In genomic region chr4:117417856-117418255, GRCh38 we compare ENCODE assay signal across 26 cellular contexts.
DNase-seq lines count a peak whose midpoint lies in the region; ATAC-seq, FAIRE-seq and TF ChIP-seq lines count a peak whose summit lies in the region.
"Had no signal": no experiment of that assay in that cellular context is flagged by ENCODE, and none has a peak within 500 bp of the region (broad histone marks: within the 10 kb centered on the region; RNA-seq: fewer than 3 reads in every experiment).

No MANE protein-coding gene starts in this region.

- FAIRE-seq in GM12891 (lab: Jason Lieb, UNC) = no peak
- FAIRE-seq: A549, colon, GM12892 had no signal

- ATAC-seq in PC-3 = peak; percentile 59
- ATAC-seq: A549; activated T-cell treated with anti-CD3 and anti-CD28 coated beads, Interleukin-2, amount 50 U/mL, for 72 hours; HCT116; heart left ventricle; Panc1; stimulated activated effector memory CD8-positive, alpha-beta T cell treated with anti-CD3 and anti-CD28 coated beads, Interleukin-12 subunit alpha, Interleukin-12 subunit beta, amount 100 ng/mL, for 72 hours had no signal

- H3K27me3 ChIP-seq in PC-3 (ENCODE audit: low read length) (no peaks in the 10 kb centered on the region), mammary epithelial cell (ENCODE audit: insufficient read depth, low read length) (no peaks in the 10 kb centered on the region), hepatocyte (no peaks in the 10 kb centered on the region), HAP-1 (ENCODE audit: low read depth) (no peaks in the 10 kb centered on the region)
- H3K27me3 ChIP-seq: brain microvascular endothelial cell, heart left ventricle, SJCRH30, transverse colon had no signal

- TF ChIP-seq CTCF in PC-3 (conservative IDR thresholded peaks at IDR 0.05; ENCODE audit: low read depth, low read length) = no peak
- no peak for TF ChIP-seq CTCF in mammary epithelial cell (conservative IDR thresholded peaks at IDR 0.05 in 1 of 2, IDR thresholded peaks at IDR 0.05 in 1 of 2; ENCODE audit: extremely low read depth in 1 of 2, insufficient read depth in 1 of 2, low read depth in 1 of 2, low read length in 2 of 2)
- no peak for TF ChIP-seq CTCF in hepatocyte (IDR thresholded peaks at IDR 0.05; ENCODE audit: poor library complexity)

- H3K9ac ChIP-seq in PC-3 (ENCODE audit: low read length) (no peak overlapping the region), mammary epithelial cell (ENCODE audit: insufficient read depth, low read length) (no peak overlapping the region)

- BruUV-seq in PC-3 (replicated peaks; lab: Mats Ljungman, UMichigan) (no TSS peak), mammary epithelial cell (replicated peaks; lab: Mats Ljungman, UMichigan) (no TSS peak)

- 50% methylated on average over 1 of the region's 1 CpG for WGBS in mammary epithelial cell (ENCODE audit: low coverage, missing lambda C conversion rate)
- 18% methylated on average over 1 of the region's 1 CpG for WGBS in hepatocyte (ENCODE audit: low lambda C conversion rate, missing lambda C conversion rate)

- TF ChIP-seq POLR2A in GM12891 (IDR thresholded peaks at IDR 0.05; ENCODE audit: low read depth, low read length) = no peak

- POLR2A ChIA-PET in PC-3 (lab: Charles Lee; ENCODE audit: unreplicated experiment) = no interaction called here

- H4K20me1 ChIP-seq in PC-3 (ENCODE audit: low read length) (no peaks in the 10 kb centered on the region), mammary epithelial cell (ENCODE audit: insufficient read depth, low read length) (no peaks in the 10 kb centered on the region), hepatocyte (ENCODE audit: insufficient read depth, poor library complexity, severe bottlenecking) (no peaks in the 10 kb centered on the region)

- no peaks in the 10 kb centered on the region for H3K79me2 ChIP-seq in PC-3 (ENCODE audit: low read length)
- H3K79me2 ChIP-seq in mammary epithelial cell (ENCODE audit: insufficient read depth, low read length) = no peaks in the 10 kb centered on the region
- H3K79me2 ChIP-seq in hepatocyte = no peaks in the 10 kb centered on the region

- H3K4me1 ChIP-seq in PC-3 (ENCODE audit: insufficient read depth, low read length) = 0 out of 2 replicates have a peak, but pooled peaks cover 4% of the 10 kb centered on the region
- H3K4me1 ChIP-seq in mammary epithelial cell (ENCODE audit: insufficient read depth, low read length) = no peaks in the 10 kb centered on the region
- peaks cover 3% of the 10 kb centered on the region for H3K4me1 ChIP-seq in hepatocyte (ENCODE audit: insufficient read depth)
- no peaks in the 10 kb centered on the region for H3K4me1 ChIP-seq in HAP-1
- H3K4me1 ChIP-seq: A549, heart left ventricle, SJCRH30, transverse colon had no signal

- in situ Hi-C loops in Caki2 (cut with HindIII; ENCODE audit: low pct_unique_long_range_greater_than_20kb, low sequenced_read_pairs) (no loop called here), mammary epithelial cell (cut with MboI; ENCODE audit: low sequenced_read_pairs in 2 of 2) (no loop called here), HAP-1 (cut with MboI; ENCODE audit: low sequenced_read_pairs) (no loop called here)

- intact Hi-C loops in PC-3 (cut with micrococcal nuclease) (no loop called here), mammary epithelial cell (cut with micrococcal nuclease) (no loop called here)

- dilution Hi-C loops in mammary epithelial cell (cut with HindIII; ENCODE audit: low sequenced_read_pairs) = no loop called here

- no peak overlapping the region for H2AFZ ChIP-seq in PC-3 (ENCODE audit: low read length)
- H2AFZ ChIP-seq in mammary epithelial cell (ENCODE audit: low read depth, low read length) = no peak overlapping the region
- no peak overlapping the region for H2AFZ ChIP-seq in hepatocyte

- H3K9me3 ChIP-seq in PC-3 (ENCODE audit: low read length) (no peaks in the 10 kb centered on the region), mammary epithelial cell (replicated peaks; ENCODE audit: insufficient read depth, low read length) (no peaks in the 10 kb centered on the region), hepatocyte (ENCODE audit: low read depth) (no peaks in the 10 kb centered on the region), HAP-1 (no peaks in the 10 kb centered on the region)
- H3K9me3 ChIP-seq: A549, heart left ventricle, SJCRH30, transverse colon had no signal

- H3K4me2 ChIP-seq in PC-3 (ENCODE audit: low read length) (no peak overlapping the region), mammary epithelial cell (ENCODE audit: insufficient read depth, low read depth, low read length) (no peak overlapping the region), hepatocyte (peak overlapping the region; percentile 4)
- H3K4me2 ChIP-seq: A549 had no signal

- no peaks in the 10 kb centered on the region for H3F3A ChIP-seq in PC-3 (ENCODE audit: low read length, unreplicated experiment)

- H3K27ac ChIP-seq in PC-3 (ENCODE audit: low read length) (no peak overlapping the region), mammary epithelial cell (ENCODE audit: insufficient read depth, low read depth, low read length) (no peak overlapping the region), hepatocyte (peak overlapping the region; percentile 7)
- H3K27ac ChIP-seq: A549, brain microvascular endothelial cell, epithelial cell of prostate, heart left ventricle, SJCRH30, transverse colon had no signal

- CTCF ChIA-PET in PC-3 (lab: Charles Lee) (no interaction called here), mammary epithelial cell (lab: Charles Lee; ENCODE audit: low non-redundant PET) (no interaction called here)

- H3K9me2 ChIP-seq in PC-3 (replicated peaks; ENCODE audit: low read length) (no peaks in the 10 kb centered on the region), hepatocyte (replicated peaks; ENCODE audit: insufficient read depth) (no peaks in the 10 kb centered on the region)

- H3K36me3 ChIP-seq in PC-3 (ENCODE audit: low read depth, low read length) (no peaks in the 10 kb centered on the region), mammary epithelial cell (ENCODE audit: insufficient read depth, low read length) (no peaks in the 10 kb centered on the region), hepatocyte (replicated peaks; ENCODE audit: insufficient read depth, low read depth) (no peaks in the 10 kb centered on the region), HAP-1 (replicated peaks) (no peaks in the 10 kb centered on the region)
- H3K36me3 ChIP-seq: brain microvascular endothelial cell, heart left ventricle, SJCRH30, transverse colon had no signal

- DNase-seq in Caki2 (ENCODE audit: low read depth) = peak; percentile 17
- peak; percentile 57 for DNase-seq in PC-3
- peak; percentile 31 for DNase-seq in mammary epithelial cell
- DNase-seq in hepatocyte (ENCODE audit: low spot score) = no peak
- DNase-seq in GM12891 (ENCODE audit: insufficient read length, low spot score) = no peak
- DNase-seq in hippocampal formation (lab: John Stamatoyannopoulos, UW) = no peak
- no peak for DNase-seq in HAP-1 (ENCODE audit: low spot score in 2 of 2)
- DNase-seq in activated T-cell treated with anti-CD3 and anti-CD28 coated beads, Interleukin-2, amount 50 U/mL, for 1 hour = no peak
- DNase-seq: activated CD4-positive, CD25-positive, alpha-beta regulatory T cell; activated T-cell treated with anti-CD3 and anti-CD28 coated beads, Interleukin-2, amount 50 U/mL, for 72 hours; brain microvascular endothelial cell; CD4-positive, alpha-beta memory T cell; effector CD4-positive, alpha-beta T cell; heart left ventricle; Kasumi-1; NCI-H146; transverse colon had no signal

- H3K4me3 ChIP-seq in PC-3 (ENCODE audit: low read length) = no peak overlapping the region
- no peak overlapping the region for H3K4me3 ChIP-seq in mammary epithelial cell (replicated peaks in 1 of 3; ENCODE audit: insufficient read depth in 1 of 3, low read depth in 2 of 3, low read length in 3 of 3)
- no peak overlapping the region for H3K4me3 ChIP-seq in hepatocyte
- H3K4me3 ChIP-seq in HAP-1 = no peak overlapping the region
- H3K4me3 ChIP-seq: A549, heart left ventricle, lung, SJCRH30, transverse colon had no signal

TF ChIP-seq in GM12891, 5 proteins besides CTCF, POLR2A, EP300 and RAD21:
- TF ChIP-seq POU2F2 (IDR thresholded peaks at IDR 0.05; ENCODE audit: low read depth, low read length) = no peak

Comparison
In these comparisons a context has a peak if more than half of its experiments do, and no peak if none do; other contexts are left out.
1. DNase-seq: peak in Caki2 (single experiment), PC-3 (single experiment) and mammary epithelial cell (single experiment); none in hepatocyte (single experiment), GM12891 (single experiment), hippocampal formation (0 of 2), HAP-1 (0 of 2) and activated T-cell treated with anti-CD3 and anti-CD28 coated beads, Interleukin-2, amount 50 U/mL, for 1 hour (single experiment).